In genomic region chr18:46750626-46751025, GRCh38 we compare ENCODE assay signal across 26 cellular contexts. TPM values are rescaled to one million over a fixed set of nuclear protein-coding genes. Genes with fewer than 3 reads are reported as not detected.
"Had no signal": no experiment of that assay in that cellular context is flagged by ENCODE, and none has a peak within 500 bp of the region (broad histone marks: within the 10 kb centered on the region; RNA-seq: fewer than 3 reads in every experiment).

No MANE protein-coding gene starts in this region.

- H3K36me3 Mint-ChIP-seq: natural killer cell; stimulated activated memory B cell treated with anti-CD40 and anti-IgM and Interleukin-4, amounts not matched to agents 10 μg/mL and 1 μg/mL and 100 μg/mL, for 72 hours; type B pancreatic cell had no signal

- DNase-seq: caudate nucleus; cerebellar nuclear complex; colonic mucosa; effector memory CD4-positive, alpha-beta T cell; esophagus squamous epithelium; hypothalamus; immature natural killer cell; islet precursor cell; kidney glomerular epithelial cell; natural killer cell; posterior cingulate gyrus; stimulated activated CD4-positive, alpha-beta T cell treated with anti-CD3 and anti-CD28 coated beads, Interleukin-4, amount 100 ng/mL, for 4 hours; stimulated activated naive CD8-positive, alpha-beta T cell treated with anti-CD3 and anti-CD28 coated beads, Interleukin-15, Interleukin-2, amounts not matched to agents 100 U/mL and 50 U/mL, for 24 hours; substantia nigra; testis; tibial artery had no signal

- H3K4me3 ChIP-seq: colonic mucosa, esophagus squamous epithelium, lung, testis, tibial artery had no signal

- H3K4me1 ChIP-seq: colonic mucosa, tibial artery had no signal

- H3K4me3 Mint-ChIP-seq: dendritic cell treated with granulocyte-macrophage colony-stimulating factor and Interleukin-4, amounts not matched to agents 40 ng/mL and 50 ng/mL, for 4 days; immature natural killer cell; memory B cell; natural killer cell; stimulated activated memory B cell treated with anti-CD40 and anti-IgM and Interleukin-4, amounts not matched to agents 10 μg/mL and 1 μg/mL and 100 μg/mL, for 72 hours; type B pancreatic cell had no signal

- H3K27ac ChIP-seq: colonic mucosa, esophagus squamous epithelium, neutrophil, testis, tibial artery had no signal

- ATAC-seq: natural killer cell; sciatic nerve; stimulated activated memory B cell treated with anti-CD40 and anti-IgM and Interleukin-4, amounts not matched to agents 10 μg/mL and 1 μg/mL and 100 μg/mL, for 72 hours; stimulated activated naive CD8-positive, alpha-beta T cell treated with anti-CD3 and anti-CD28 coated beads, Interleukin-15, Interleukin-2, amounts not matched to agents 100 U/mL and 50 U/mL, for 24 hours had no signal

- H3K27ac Mint-ChIP-seq: dendritic cell treated with granulocyte-macrophage colony-stimulating factor and Interleukin-4, amounts not matched to agents 40 ng/mL and 50 ng/mL, for 4 days; immature natural killer cell; memory B cell; natural killer cell; stimulated activated memory B cell treated with anti-CD40 and anti-IgM and Interleukin-4, amounts not matched to agents 10 μg/mL and 1 μg/mL and 100 μg/mL, for 72 hours; type B pancreatic cell had no signal

- H3K27me3 ChIP-seq: testis had no signal

- H3K9me3 ChIP-seq: colonic mucosa, esophagus squamous epithelium, neutrophil, testis, tibial artery had no signal

- H3K36me3 ChIP-seq: colonic mucosa, esophagus squamous epithelium, neutrophil, tibial artery had no signal

- H3K9me3 Mint-ChIP-seq: dendritic cell treated with granulocyte-macrophage colony-stimulating factor and Interleukin-4, amounts not matched to agents 40 ng/mL and 50 ng/mL, for 4 days; immature natural killer cell; natural killer cell; stimulated activated memory B cell treated with anti-CD40 and anti-IgM and Interleukin-4, amounts not matched to agents 10 μg/mL and 1 μg/mL and 100 μg/mL, for 72 hours had no signal

RNA-seq across cellular contexts. Expression of gene ST8SIA5, which starts 6.2 kb away (rescaled TPM):
- total RNA-seq: epithelial cell of proximal tubule, esophagus squamous epithelium, fibroblast of villous mesenchyme, pulmonary artery endothelial cell had no signal
